11 cellular contexts compared by ENCODE assay signal in genomic region chr15:63945838-63946298, GRCh38.
DNase-seq lines count a peak whose midpoint lies in the region; ATAC-seq and TF ChIP-seq lines count a peak whose summit lies in the region.
"Had no signal": no experiment of that assay in that cellular context is flagged by ENCODE, and none has a peak within 500 bp of the region (broad histone marks: within the 10 kb centered on the region; RNA-seq: fewer than 3 reads in every experiment).

No MANE protein-coding gene starts in this region.

- peaks cover 5% of the 10 kb centered on the region for H3K4me1 Mint-ChIP-seq in activated naive CD4-positive, alpha-beta T cell treated with anti-CD3 and anti-CD28 coated beads, Interleukin-2, amount 10 ng/mL, durations not matched to agents 7 days and 5 days

- H3K27ac ChIP-seq in breast epithelium = peak overlapping the region; percentile 94
- H3K27ac ChIP-seq in lower lobe of right lung = peak overlapping the region; percentile 74
- H3K27ac ChIP-seq: Peyer's patch, sigmoid colon, tibial artery had no signal

- no peak for TF ChIP-seq POLR2A in breast epithelium (IDR thresholded peaks at IDR 0.05)

- H3K4me3 ChIP-seq in breast epithelium (no peak overlapping the region), lower lobe of right lung (no peak overlapping the region)
- H3K4me3 ChIP-seq: Peyer's patch, sigmoid colon, tibial artery had no signal

- H3K27me3 ChIP-seq in breast epithelium (no peaks in the 10 kb centered on the region), lower lobe of right lung (ENCODE audit: low read depth) (no peaks in the 10 kb centered on the region)
- H3K27me3 ChIP-seq: Peyer's patch, sigmoid colon, tibial artery had no signal

- TF ChIP-seq CTCF in breast epithelium (IDR thresholded peaks at IDR 0.05) (peak; percentile 47 to 89 (median 58)), lower lobe of right lung (IDR thresholded peaks at IDR 0.05) (peak; percentile 31), GM20000 (IDR thresholded peaks at IDR 0.05; ENCODE audit: extremely low read depth, missing control alignments) (no peak)

- H3K4me1 ChIP-seq in breast epithelium = peaks cover 0 to 9% of the 10 kb centered on the region in 2 donors
- H3K4me1 ChIP-seq in lower lobe of right lung = peaks cover 20% of the 10 kb centered on the region

- no peak overlapping the region for H3K4me3 Mint-ChIP-seq in activated naive CD4-positive, alpha-beta T cell treated with anti-CD3 and anti-CD28 coated beads, Interleukin-2, amount 10 ng/mL, durations not matched to agents 7 days and 5 days

- no peaks in the 10 kb centered on the region for H3K9me3 Mint-ChIP-seq in activated naive CD4-positive, alpha-beta T cell treated with anti-CD3 and anti-CD28 coated beads, Interleukin-2, amount 10 ng/mL, durations not matched to agents 7 days and 5 days
- no peaks in the 10 kb centered on the region for H3K9me3 Mint-ChIP-seq in activated naive CD4-positive, alpha-beta T cell treated with anti-CD3 and anti-CD28 coated beads, Interleukin-2, amount 50 U/mL, for 72 hours

- CTCF ChIA-PET in activated naive CD4-positive, alpha-beta T cell treated with anti-CD3 and anti-CD28 coated beads, Interleukin-2, amount 10 ng/mL, durations not matched to agents 7 days and 5 days (lab: Charles Lee) = interaction anchor here (0.7 to 5.2 kb wide), 33 partner anchors 9 to 335 kb away, joined by 3 to 56 read pairs (median 4); partner anchors contain the start of gene DAPK2

- H3K36me3 ChIP-seq in breast epithelium = no peaks in the 10 kb centered on the region
- H3K36me3 ChIP-seq in lower lobe of right lung = no peaks in the 10 kb centered on the region
- H3K36me3 ChIP-seq: Peyer's patch, sigmoid colon, tibial artery had no signal

- H3K9me3 ChIP-seq in breast epithelium = no peaks in the 10 kb centered on the region
- no peaks in the 10 kb centered on the region for H3K9me3 ChIP-seq in lower lobe of right lung
- H3K9me3 ChIP-seq: Peyer's patch, sigmoid colon, tibial artery had no signal

- DNase-seq in activated naive CD4-positive, alpha-beta T cell treated with anti-CD3 and anti-CD28 coated beads, Interleukin-2, amount 10 ng/mL, durations not matched to agents 7 days and 5 days = peak; percentile 8
- no peak for DNase-seq in activated naive CD4-positive, alpha-beta T cell treated with anti-CD3 and anti-CD28 coated beads, Interleukin-2, amount 50 U/mL, for 72 hours (ENCODE audit: low spot score in 2 of 2)
- peak; percentile 92 to 94 for DNase-seq in breast epithelium (ENCODE audit: low spot score in 2 of 2)
- peak; percentile 87 for DNase-seq in lower lobe of right lung
- DNase-seq in ureter (ENCODE audit: low spot score) = peak; percentile 66
- no peak for DNase-seq in CD1c-positive myeloid dendritic cell (ENCODE audit: extremely low spot score)
- no peak for DNase-seq in GM20000 (ENCODE audit: low spot score)

- H3K27me3 Mint-ChIP-seq in activated naive CD4-positive, alpha-beta T cell treated with anti-CD3 and anti-CD28 coated beads, Interleukin-2, amount 10 ng/mL, durations not matched to agents 7 days and 5 days = no peaks in the 10 kb centered on the region

- intact Hi-C loops in breast epithelium (cut with DNase I; ENCODE audit: low total_unique reads) (no loop called here), lower lobe of right lung (cut with DNase I) (no loop called here)

- ATAC-seq in activated naive CD4-positive, alpha-beta T cell treated with anti-CD3 and anti-CD28 coated beads, Interleukin-2, amount 50 U/mL, for 72 hours = no peak
- ATAC-seq in lower lobe of right lung = peak; percentile 94 to 95
- no peak for ATAC-seq in GM21423 (IDR thresholded peaks at IDR 0.05; ENCODE audit: unreplicated experiment)

- no peaks in the 10 kb centered on the region for H3K36me3 Mint-ChIP-seq in activated naive CD4-positive, alpha-beta T cell treated with anti-CD3 and anti-CD28 coated beads, Interleukin-2, amount 10 ng/mL, durations not matched to agents 7 days and 5 days
- no peaks in the 10 kb centered on the region for H3K36me3 Mint-ChIP-seq in activated naive CD4-positive, alpha-beta T cell treated with anti-CD3 and anti-CD28 coated beads, Interleukin-2, amount 50 U/mL, for 72 hours

- H3K27ac Mint-ChIP-seq in activated naive CD4-positive, alpha-beta T cell treated with anti-CD3 and anti-CD28 coated beads, Interleukin-2, amount 10 ng/mL, durations not matched to agents 7 days and 5 days = no peak overlapping the region
- H3K27ac Mint-ChIP-seq in activated naive CD4-positive, alpha-beta T cell treated with anti-CD3 and anti-CD28 coated beads, Interleukin-2, amount 50 U/mL, for 72 hours = no peak overlapping the region

Comparison
In these comparisons a context has a peak if more than half of its experiments do, and no peak if none do; other contexts are left out.
1. DNase-seq: peak in activated naive CD4-positive, alpha-beta T cell treated with anti-CD3 and anti-CD28 coated beads, Interleukin-2, amount 10 ng/mL, durations not matched to agents 7 days and 5 days (single experiment), breast epithelium (2 of 2), lower lobe of right lung (single experiment) and ureter (single experiment); none in activated naive CD4-positive, alpha-beta T cell treated with anti-CD3 and anti-CD28 coated beads, Interleukin-2, amount 50 U/mL, for 72 hours (0 of 2), CD1c-positive myeloid dendritic cell (single experiment) and GM20000 (single experiment).
2. ATAC-seq: peak in lower lobe of right lung (2 of 2); none in activated naive CD4-positive, alpha-beta T cell treated with anti-CD3 and anti-CD28 coated beads, Interleukin-2, amount 50 U/mL, for 72 hours (0 of 2) and GM21423 (single experiment).